Comparison of ENCODE assay signal across 21 cellular contexts in the genomic region with DNA sequence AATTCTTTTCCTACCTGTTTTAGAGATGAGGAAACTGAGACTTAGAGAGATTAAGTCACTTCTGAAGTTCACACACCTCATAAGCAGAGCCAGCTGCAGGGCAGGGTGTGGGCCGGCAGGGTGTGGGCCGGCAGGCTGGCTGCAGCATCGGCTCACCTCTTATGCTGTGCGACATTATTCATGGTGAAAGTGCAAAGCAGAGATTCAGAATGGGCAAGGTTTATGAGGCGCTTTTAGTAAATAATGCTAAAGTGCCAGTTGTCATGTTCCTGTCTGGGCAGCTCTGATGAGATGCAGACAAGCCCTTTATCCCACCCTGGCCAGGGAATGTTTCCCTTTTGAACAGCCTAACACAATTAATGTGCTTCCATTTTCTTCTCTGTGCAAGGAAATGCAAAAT. TPM values are rescaled to one million over a fixed set of nuclear protein-coding genes. Genes with fewer than 3 reads are reported as not detected.
"Had no signal": no experiment of that assay in that cellular context is flagged by ENCODE, and none has a peak within 500 bp of the region (broad histone marks: within the 10 kb centered on the region; RNA-seq: fewer than 3 reads in every experiment).

No MANE protein-coding gene starts in this region.

- H3K9ac ChIP-seq: parathyroid adenoma had no signal

- H3K27ac Mint-ChIP-seq: activated CD8-positive, alpha-beta memory T cell treated with anti-CD3 and anti-CD28 coated beads, Interleukin-2, amount 10 ng/mL, durations not matched to agents 7 days and 5 days; activated naive CD4-positive, alpha-beta T cell treated with anti-CD3 and anti-CD28 coated beads, Interleukin-2, amount 50 U/mL, for 24 hours; brain; stimulated activated effector memory CD8-positive, alpha-beta T cell treated with anti-CD3 and anti-CD28 coated beads, Interleukin-12 subunit alpha, Interleukin-12 subunit beta, amount 100 ng/mL, for 72 hours had no signal

- H3K27me3 ChIP-seq: left lung had no signal

- H3K4me1 ChIP-seq: left lung, parathyroid adenoma, tibial nerve had no signal

- H3K36me3 Mint-ChIP-seq: activated CD8-positive, alpha-beta memory T cell treated with anti-CD3 and anti-CD28 coated beads, Interleukin-2, amount 10 ng/mL, durations not matched to agents 7 days and 5 days; activated naive CD4-positive, alpha-beta T cell treated with anti-CD3 and anti-CD28 coated beads, Interleukin-2, amount 50 U/mL, for 24 hours; brain; naive thymus-derived CD4-positive, alpha-beta T cell; stimulated activated effector memory CD8-positive, alpha-beta T cell treated with anti-CD3 and anti-CD28 coated beads, Interleukin-12 subunit alpha, Interleukin-12 subunit beta, amount 100 ng/mL, for 72 hours; T-cell had no signal

- H3K9me3 ChIP-seq: left lung, tibial nerve had no signal

- H3K4me3 ChIP-seq: left lung, tibial nerve had no signal

- H3K4me3 Mint-ChIP-seq: activated CD8-positive, alpha-beta memory T cell treated with anti-CD3 and anti-CD28 coated beads, Interleukin-2, amount 10 ng/mL, durations not matched to agents 7 days and 5 days; activated T-cell treated with anti-CD3 and anti-CD28 coated beads, Interleukin-2, amount 50 U/mL, for 24 hours; brain; central memory CD8-positive, alpha-beta T cell; stimulated activated effector memory CD8-positive, alpha-beta T cell treated with anti-CD3 and anti-CD28 coated beads, Interleukin-12 subunit alpha, Interleukin-12 subunit beta, amount 100 ng/mL, for 72 hours had no signal

- DNase-seq: activated CD4-positive, alpha-beta T cell treated with anti-CD3 and anti-CD28 coated beads, Interleukin-2, amount 50 U/mL, for 48 hours; activated CD4-positive, CD25-positive, alpha-beta regulatory T cell treated with anti-CD3 and anti-CD28 coated beads, Interleukin-2, amount 50 U/mL, for 72 hours; activated CD8-positive, alpha-beta memory T cell treated with anti-CD3 and anti-CD28 coated beads, Interleukin-2, amount 10 ng/mL, durations not matched to agents 7 days and 5 days; activated effector memory CD4-positive, alpha-beta T cell treated with anti-CD3 and anti-CD28 coated beads, Interleukin-2, amount 50 U/mL, for 16 hours; activated T-cell treated with anti-CD3 and anti-CD28 coated beads, Interleukin-2, amount 50 U/mL, for 24 hours; cortex of kidney; effector CD8-positive, alpha-beta T cell; left lung; mammary epithelial cell; stimulated activated CD4-positive, alpha-beta T cell treated with anti-CD3 and anti-CD28 coated beads, Interleukin-12 subunit alpha, Interleukin-12 subunit beta, amount 100 ng/mL, for 4 hours; substantia nigra; T-cell; T1000 had no signal

- H3K36me3 ChIP-seq: left lung, tibial nerve had no signal

- H3K4me1 Mint-ChIP-seq: brain had no signal

- H3K27ac ChIP-seq: left lung, parathyroid adenoma, tibial nerve had no signal

- H3K27me3 Mint-ChIP-seq: activated naive CD4-positive, alpha-beta T cell treated with anti-CD3 and anti-CD28 coated beads, Interleukin-2, amount 50 U/mL, for 24 hours had no signal

- FAIRE-seq: islet of Langerhans had no signal

- H3K9me3 Mint-ChIP-seq: activated naive CD4-positive, alpha-beta T cell treated with anti-CD3 and anti-CD28 coated beads, Interleukin-2, amount 50 U/mL, for 24 hours; activated T-cell treated with anti-CD3 and anti-CD28 coated beads, Interleukin-2, amount 50 U/mL, for 24 hours; brain; central memory CD8-positive, alpha-beta T cell; naive thymus-derived CD4-positive, alpha-beta T cell; stimulated activated effector memory CD8-positive, alpha-beta T cell treated with anti-CD3 and anti-CD28 coated beads, Interleukin-12 subunit alpha, Interleukin-12 subunit beta, amount 100 ng/mL, for 72 hours; T-cell had no signal

RNA-seq across cellular contexts. Expression of a gene that starts 14.6 kb away (rescaled TPM):
- total RNA-seq: activated CD8-positive, alpha-beta memory T cell treated with anti-CD3 and anti-CD28 coated beads, Interleukin-2, amount 10 ng/mL, durations not matched to agents 7 days and 5 days; T-cell had no signal
- polyA plus RNA-seq: naive thymus-derived CD4-positive, alpha-beta T cell had no signal
